ENCODE assay signal across 9 cellular contexts in genomic region chr1:161390559-161390858, GRCh38. TPM values are rescaled to one million over a fixed set of nuclear protein-coding genes. Genes with fewer than 3 reads are reported as not detected.
A peak's percentile ranks its signal among the peaks of the same experiment; 100 is the strongest.
DNase-seq lines count a peak whose midpoint lies in the region; ATAC-seq, FAIRE-seq and TF ChIP-seq lines count a peak whose summit lies in the region.
"Had no signal": no experiment of that assay in that cellular context is flagged by ENCODE, and none has a peak within 500 bp of the region (broad histone marks: within the 10 kb centered on the region; RNA-seq: fewer than 3 reads in every experiment).

No MANE protein-coding gene starts in this region.

- BruUV-seq in Calu3 (replicated peaks; lab: Mats Ljungman, UMichigan), result TSS peak; percentile 87

- 9% methylated on average over 13 of the region's 13 CpGs for WGBS in body of pancreas, 2 donors
- 2 to 3% methylated on average over 11 of the region's 13 CpGs for WGBS in mesodermal cell (ENCODE audit: insufficient coverage in 2 of 2), 2 experiments

- H3K9me3 Mint-ChIP-seq in Calu3 (ENCODE audit: low read depth, unreplicated experiment), result no peaks in the 10 kb centered on the region

- peak overlapping the region; percentile 52 to 98 (median 84) for H3K27ac ChIP-seq in body of pancreas
- peak overlapping the region; percentile 50 for H3K27ac ChIP-seq in mesodermal cell (ENCODE audit: low read depth, low read length, severe bottlenecking)

- H3K27me3 ChIP-seq in body of pancreas, result no peaks in the 10 kb centered on the region

- CTCF ChIA-PET in Calu3 (lab: Charles Lee), result no interaction called here

- H3K9me3 ChIP-seq in body of pancreas (no peaks in the 10 kb centered on the region), mesodermal cell (ENCODE audit: control insufficient read depth, low read length) (no peaks in the 10 kb centered on the region)

- no peak for FAIRE-seq in D721Med (lab: Jason Lieb, UNC)

- no peak for TF ChIP-seq POLR2A in body of pancreas (IDR thresholded peaks at IDR 0.05)

- no peaks in the 10 kb centered on the region for H3K36me3 ChIP-seq in body of pancreas (replicated peaks in 1 of 2; ENCODE audit: insufficient read depth in 1 of 2, low read depth in 2 of 2)
- no peaks in the 10 kb centered on the region for H3K36me3 ChIP-seq in mesodermal cell (ENCODE audit: control insufficient read depth, insufficient read depth, low read length)

- H3K4me1 Mint-ChIP-seq in Calu3 (ENCODE audit: low read depth, unreplicated experiment), result peaks cover 10% of the 10 kb centered on the region

- DNase-seq in Calu3 (no peak), body of pancreas (no peak), GDM1 (lab: John Stamatoyannopoulos, UW) (no peak), D721Med (ENCODE audit: insufficient read length, low spot score) (no peak)

- intact Hi-C loops in Calu3 (cut with micrococcal nuclease; ENCODE audit: unreplicated experiment) (no loop called here), body of pancreas (cut with DNase I) (no loop called here)

- H3K4me1 ChIP-seq in body of pancreas, result peaks cover 14% of the 10 kb centered on the region
- no peaks in the 10 kb centered on the region for H3K4me1 ChIP-seq in mesodermal cell (ENCODE audit: control insufficient read depth, insufficient read depth, low read length, poor library complexity, severe bottlenecking)

- H3K27me3 Mint-ChIP-seq in Calu3 (ENCODE audit: unreplicated experiment), result no peaks in the 10 kb centered on the region

- no peak for TF ChIP-seq CTCF in Calu3 (IDR thresholded peaks at IDR 0.05; ENCODE audit: unreplicated experiment)
- no peak for TF ChIP-seq CTCF in body of pancreas (IDR thresholded peaks at IDR 0.05)
- TF ChIP-seq CTCF in D721Med (IDR thresholded peaks at IDR 0.05; ENCODE audit: insufficient read depth, missing control alignments), result no peak

- H3K4me3 ChIP-seq in body of pancreas (peak overlapping the region in 1 of 2 donors; percentile 35), mesodermal cell (ENCODE audit: extremely low read depth, insufficient read depth, low read length, poor library complexity, severe bottlenecking) (peak overlapping the region; percentile 56)

- peak overlapping the region; percentile 81 for H3K4me3 Mint-ChIP-seq in Calu3 (ENCODE audit: low read depth, unreplicated experiment)

- peak overlapping the region; percentile 94 for H3K27ac Mint-ChIP-seq in Calu3 (ENCODE audit: unreplicated experiment)

- peaks cover 20% of the 10 kb centered on the region for H3K36me3 Mint-ChIP-seq in Calu3 (ENCODE audit: insufficient read depth, unreplicated experiment)

- ATAC-seq in HG03378 (IDR thresholded peaks at IDR 0.05; ENCODE audit: unreplicated experiment) (peak; percentile 13), body of pancreas (no peak), HG03342 (IDR thresholded peaks at IDR 0.05; ENCODE audit: unreplicated experiment) (no peak), GM21447 (IDR thresholded peaks at IDR 0.05; ENCODE audit: unreplicated experiment) (no peak)

RNA-seq across cellular contexts. Expression of gene CFAP126, which starts 22.8 kb away (rescaled TPM):
- total RNA-seq in Calu3 (2022) (not detected in 2 replicates), body of pancreas (not detected)
- polyA plus RNA-seq in mesodermal cell (2013, experiment 1 of 2), result not detected
- not detected for polyA plus RNA-seq in mesodermal cell (2013, experiment 2 of 2)
- total RNA-seq: NCI-H460 had no signal
